In genomic region chr2:83365476-83365875, GRCh38 we compare ENCODE assay signal across 19 cellular contexts.
"Had no signal": no experiment of that assay in that cellular context is flagged by ENCODE, and none has a peak within 500 bp of the region (broad histone marks: within the 10 kb centered on the region; RNA-seq: fewer than 3 reads in every experiment).

No MANE protein-coding gene starts in this region.

- H3K4me2 ChIP-seq: PC-9 had no signal

- H3K9me3 ChIP-seq: adrenal gland had no signal

- H3K36me3 ChIP-seq: adrenal gland had no signal

- H3K27me3 ChIP-seq: adrenal gland had no signal

- H3K27ac ChIP-seq: adrenal gland, PC-9 had no signal

- DNase-seq: activated CD4-positive, alpha-beta T cell treated with anti-CD3 and anti-CD28 coated beads for 4 hours; activated CD8-positive, alpha-beta memory T cell treated with anti-CD3 and anti-CD28 coated beads, Interleukin-2, amount 50 U/mL, for 4 hours; activated CD8-positive, alpha-beta T cell treated with anti-CD3 and anti-CD28 coated beads for 36 hours; activated gamma-delta T cell treated with Interleukin-2 at 50 U/mL for 16 hours; activated naive CD4-positive, alpha-beta T cell treated with anti-CD3 and anti-CD28 coated beads, Interleukin-2, amount 10 ng/mL, durations not matched to agents 7 days and 5 days; activated naive CD8-positive, alpha-beta T cell treated with anti-CD3 and anti-CD28 coated beads for 36 hours; activated T-cell treated with anti-CD3 and anti-CD28 coated beads, Interleukin-2, amount 50 U/mL, for 72 hours; adrenal gland; anterior cingulate cortex; cerebellar nuclear complex; MM.1S; NCI-H1105 treated with DMSO at 0.1 percent for 48 hours; NCI-H1436 treated with DMSO at 0.1 percent for 48 hours; NCI-H187; NCI-H2081; NCI-H446; NCI-H524; PC-9; SHP77 treated with DMSO at 0.1 percent for 48 hours had no signal

- H3K4me3 ChIP-seq: adrenal gland, PC-9 had no signal

- H3K4me1 ChIP-seq: adrenal gland had no signal

- H2AFZ ChIP-seq: PC-9 had no signal
